In the genomic region with DNA sequence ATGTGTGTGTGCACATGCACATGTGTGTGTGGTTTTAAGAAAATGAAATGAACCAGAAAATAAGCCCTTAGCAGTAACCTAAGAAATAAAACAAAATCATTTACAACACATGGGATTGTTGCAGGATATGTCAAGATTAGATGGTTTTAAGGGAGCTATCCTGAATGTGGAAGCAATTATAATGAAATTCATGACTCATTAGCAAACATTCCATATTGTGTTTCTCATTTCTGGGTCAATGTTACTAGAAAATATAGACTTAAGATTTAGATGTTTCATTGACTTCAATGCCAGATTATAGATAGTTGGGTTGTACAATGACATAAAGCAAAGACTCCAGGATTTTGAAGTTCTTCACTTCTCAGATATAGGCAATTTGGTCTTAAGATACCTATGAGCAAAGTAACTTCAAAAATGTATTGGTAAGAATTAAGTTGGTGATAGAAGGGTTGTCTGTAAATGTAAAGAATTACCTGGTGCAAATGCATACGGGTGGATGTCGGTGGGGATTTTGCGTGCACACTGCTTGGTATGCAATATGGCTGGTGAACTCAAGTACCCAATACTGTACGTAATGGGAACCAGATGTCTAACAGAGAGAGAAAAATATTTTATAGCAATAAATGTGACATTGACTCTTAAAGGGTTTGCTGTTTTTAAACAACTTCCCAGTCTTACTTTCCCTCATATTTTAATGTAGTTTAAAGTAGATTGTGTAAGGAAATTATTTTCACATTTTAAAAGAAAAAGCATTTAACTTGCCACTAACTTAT, we compare ENCODE assay signal across 18 cellular contexts. TPM values are rescaled to one million over a fixed set of nuclear protein-coding genes. Genes with fewer than 3 reads are reported as not detected.
DNase-seq lines count a peak whose midpoint lies in the region; ATAC-seq, FAIRE-seq and TF ChIP-seq lines count a peak whose summit lies in the region.
"Had no signal": no experiment of that assay in that cellular context is flagged by ENCODE, and none has a peak within 500 bp of the region (broad histone marks: within the 10 kb centered on the region; RNA-seq: fewer than 3 reads in every experiment).

No MANE protein-coding gene starts in this region.

- no peak overlapping the region for H3K4me2 ChIP-seq in endothelial cell of umbilical vein (ENCODE audit: insufficient read depth, low read length)
- H3K4me2 ChIP-seq: BLaER1 treated with 17β-estradiol and CSF1 and Interleukin-3, amounts not matched to agents 10 nM and 100 nM had no signal

- H3K4me3 Mint-ChIP-seq in nephron: no peak overlapping the region
- H3K4me3 Mint-ChIP-seq: activated B cell treated with CpG ODN at 0.5 μM for 24 hours had no signal

- no peaks in the 10 kb centered on the region for H3K9me3 ChIP-seq in endothelial cell of umbilical vein (replicated peaks; ENCODE audit: control insufficient read depth, insufficient read depth, low read length)

- peaks cover 3% of the 10 kb centered on the region for H3K79me2 ChIP-seq in endothelial cell of umbilical vein (ENCODE audit: control insufficient read depth, insufficient read depth, low read length)

- H3K4me3 ChIP-seq in endothelial cell of umbilical vein (replicated peaks in 1 of 3; ENCODE audit: insufficient read depth in 1 of 3, low read depth in 1 of 3, low read length in 3 of 3): no peak overlapping the region
- H3K4me3 ChIP-seq: BLaER1 treated with 17β-estradiol and CSF1 and Interleukin-3, amounts not matched to agents 10 nM and 100 nM had no signal

- peaks cover 0 to 6% of the 10 kb centered on the region in 2 experiments for H3K36me3 ChIP-seq in endothelial cell of umbilical vein (ENCODE audit: control insufficient read depth in 2 of 2, extremely low read depth in 1 of 2, insufficient read depth in 2 of 2, low read length in 2 of 2)
- H3K36me3 ChIP-seq: BLaER1 treated with 17β-estradiol and CSF1 and Interleukin-3, amounts not matched to agents 10 nM and 100 nM had no signal

- peaks cover 41% of the 10 kb centered on the region for H3K4me1 ChIP-seq in endothelial cell of umbilical vein (ENCODE audit: control insufficient read depth, extremely low read depth, insufficient read depth, low read length)
- H3K4me1 ChIP-seq: BLaER1 treated with 17β-estradiol and CSF1 and Interleukin-3, amounts not matched to agents 10 nM and 100 nM had no signal

- H3K27me3 Mint-ChIP-seq in nephron (ENCODE audit: low read depth): no peaks in the 10 kb centered on the region
- H3K27me3 Mint-ChIP-seq: activated B cell treated with CpG ODN at 0.5 μM for 24 hours had no signal

- H3K36me3 Mint-ChIP-seq in nephron (ENCODE audit: low read depth): peaks cover 87% of the 10 kb centered on the region

- no peak overlapping the region for H3K9ac ChIP-seq in endothelial cell of umbilical vein (replicated peaks; ENCODE audit: extremely low read depth, insufficient read depth, low read length)
- H3K9ac ChIP-seq: BLaER1 treated with 17β-estradiol and CSF1 and Interleukin-3, amounts not matched to agents 10 nM and 100 nM had no signal

- no peaks in the 10 kb centered on the region for H3K9me1 ChIP-seq in endothelial cell of umbilical vein (replicated peaks; ENCODE audit: control insufficient read depth, extremely low read depth, insufficient read depth, low read length)

- H3K27me3 ChIP-seq in endothelial cell of umbilical vein (ENCODE audit: control insufficient read depth in 2 of 2, insufficient read depth in 2 of 2, low read length in 2 of 2): no peaks in the 10 kb centered on the region
- H3K27me3 ChIP-seq: BLaER1 treated with 17β-estradiol and CSF1 and Interleukin-3, amounts not matched to agents 10 nM and 100 nM had no signal

- intact Hi-C loops in endothelial cell of umbilical vein (cut with micrococcal nuclease) (no loop called here), Right ventricle myocardium inferior (cut with DNase I) (no loop called here)

- ATAC-seq in Right ventricle myocardium inferior: no peak

- DNase-seq in EL (peak; percentile 83), RWPE1 (ENCODE audit: low spot score) (peak; percentile 59), endothelial cell of umbilical vein (ENCODE audit: low read depth, low spot score) (peak; percentile 40), RPMI8226 (no peak), Right ventricle myocardium inferior (ENCODE audit: missing footprints) (no peak), NCI-H2171 (lab: John Stamatoyannopoulos, UW) (no peak), C1 segment of cervical spinal cord (lab: John Stamatoyannopoulos, UW) (no peak)
- DNase-seq: activated B cell treated with CpG ODN at 0.5 μM for 24 hours; DMS153; GOT3; NCI-H2029; NCI-H69; stimulated activated CD4-positive, alpha-beta T cell treated with anti-CD3 and anti-CD28 coated beads, Interleukin-1b, Interleukin-23, amount 100 ng/mL, for 48 hours had no signal

- H2AFZ ChIP-seq in endothelial cell of umbilical vein (ENCODE audit: low read depth, low read length): no peak overlapping the region

- peak; percentile 52 for FAIRE-seq in endothelial cell of umbilical vein (lab: Jason Lieb, UNC)
- FAIRE-seq: HTR-8/SVneo had no signal

- dilution Hi-C loops in endothelial cell of umbilical vein (cut with MboI; ENCODE audit: extremely low pct_ligation_motif_present, low sequenced_read_pairs): no loop called here

- CTCF ChIA-PET in RWPE1 (lab: Yijun Ruan, JAX) (no interaction called here), endothelial cell of umbilical vein (lab: Charles Lee) (interaction anchor here (0.6 to 1.0 kb wide), 2 partner anchors 43 to 51 kb away, joined by 3 to 7 read pairs; no protein-coding TSS in a partner anchor)

- TF ChIP-seq CTCF in RWPE1 (conservative IDR thresholded peaks at IDR 0.05; ENCODE audit: low read depth): no peak
- TF ChIP-seq CTCF in endothelial cell of umbilical vein (IDR thresholded peaks at IDR 0.05; ENCODE audit: extremely low read depth in 1 of 2, insufficient read depth in 1 of 2, low read depth in 1 of 2, low read length in 2 of 2): no peak
- TF ChIP-seq CTCF in nephron (IDR thresholded peaks at IDR 0.05; ENCODE audit: unreplicated experiment in 3 of 3): no peak

- H3K27ac ChIP-seq in RWPE1: no peak overlapping the region
- H3K27ac ChIP-seq in endothelial cell of umbilical vein (ENCODE audit: insufficient read depth, low read depth, low read length): peak overlapping the region; percentile 7
- H3K27ac ChIP-seq: BLaER1 treated with 17β-estradiol and CSF1 and Interleukin-3, amounts not matched to agents 10 nM and 100 nM had no signal

- peak overlapping the region; percentile 29 to 53 (median 39) for H3K27ac Mint-ChIP-seq in nephron
- H3K27ac Mint-ChIP-seq: activated B cell treated with CpG ODN at 0.5 μM for 24 hours had no signal

- H3K9me3 Mint-ChIP-seq in nephron: peaks cover 2% of the 10 kb centered on the region

- no peaks in the 10 kb centered on the region for H4K20me1 ChIP-seq in endothelial cell of umbilical vein (replicated peaks; ENCODE audit: control insufficient read depth, extremely low read depth, insufficient read depth, low read length)
- H4K20me1 ChIP-seq: BLaER1 treated with 17β-estradiol and CSF1 and Interleukin-3, amounts not matched to agents 10 nM and 100 nM had no signal

- BruUV-seq in endothelial cell of umbilical vein (replicated peaks; lab: Mats Ljungman, UMichigan): no TSS peak

- TF ChIP-seq POLR2A in endothelial cell of umbilical vein (IDR thresholded peaks at IDR 0.05; ENCODE audit: low read depth, low read length): no peak

- POLR2A ChIA-PET in RWPE1 (lab: Yijun Ruan, JAX; ENCODE audit: low non-redundant PET) (no interaction called here), endothelial cell of umbilical vein (lab: Charles Lee) (no interaction called here)

- peaks cover 10% of the 10 kb centered on the region for H3K4me1 Mint-ChIP-seq in nephron
- H3K4me1 Mint-ChIP-seq: activated B cell treated with CpG ODN at 0.5 μM for 24 hours had no signal

TF ChIP-seq in endothelial cell of umbilical vein, 7 proteins besides CTCF, POLR2A, EP300 and RAD21:
- peak; percentile 35 for TF ChIP-seq JUN (IDR thresholded peaks at IDR 0.05; ENCODE audit: borderline replicate concordance, insufficient read depth, insufficient read length, low read depth)
- TF ChIP-seq GATA2 (IDR thresholded peaks at IDR 0.05; ENCODE audit: insufficient read depth, insufficient read length, low read depth, low read length): peak; percentile 26
- no peak for TF ChIP-seq EZH2 (IDR thresholded peaks at IDR 0.05; ENCODE audit: borderline replicate concordance, low read depth, low read length, severe bottlenecking)
- TF ChIP-seq FOS (IDR thresholded peaks at IDR 0.05; ENCODE audit: borderline replicate concordance, insufficient read depth, low read length): peak; percentile 57

RNA-seq across cellular contexts. Expression of a gene that starts 53.9 kb away (rescaled TPM):
- total RNA-seq in endothelial cell of umbilical vein (153 and 182 TPM in 2 replicates), Right ventricle myocardium inferior (14.2 TPM)
- polyA plus RNA-seq in endothelial cell of umbilical vein: 105 and 120 TPM in 2 replicates
- polyA plus RNA-seq in endothelial cell of umbilical vein (2011; cell fraction: cytosol; rRNA removed): 108 and 112 TPM in 2 replicates
- polyA plus RNA-seq in endothelial cell of umbilical vein (2011; cell fraction: nucleus; rRNA removed): 115 and 122 TPM in 2 replicates
- 242 and 247 TPM in 2 replicates for polyA plus RNA-seq in endothelial cell of umbilical vein (2012)
- polyA minus RNA-seq in endothelial cell of umbilical vein: 77.0 and 94.2 TPM in 2 replicates
- polyA minus RNA-seq in endothelial cell of umbilical vein (2011; cell fraction: cytosol; rRNA and poly(A)+ RNA removed): 23.5 TPM
- 98.6 and 113 TPM in 2 replicates for polyA minus RNA-seq in endothelial cell of umbilical vein (2011; cell fraction: nucleus; rRNA and poly(A)+ RNA removed)
- total RNA-seq: activated B cell treated with CpG ODN at 0.5 μM for 24 hours; activated CD8-positive, alpha-beta memory T cell treated with anti-CD3 and anti-CD28 coated beads for 36 hours; T-helper 1 cell treated with Interleukin-12 subunit alpha and Interleukin-12 subunit beta and Interleukin-4 antibody, amounts not matched to agents 30 ng/mL and 1 ng/mL, for 36 hours had no signal

Comparison
In these comparisons a context has a peak if more than half of its experiments do, and no peak if none do; other contexts are left out.
1. DNase-seq: peak in EL (single experiment), RWPE1 (single experiment) and endothelial cell of umbilical vein (single experiment); none in RPMI8226 (single experiment), Right ventricle myocardium inferior (single experiment), NCI-H2171 (single experiment) and C1 segment of cervical spinal cord (0 of 14).
2. RNA of a gene that starts 53.9 kb away (total RNA-seq): 153 to 182 TPM in endothelial cell of umbilical vein; 14.2 TPM in Right ventricle myocardium inferior (single experiment); every median in the first group is over 10 times any median in the second.